In genomic region chr4:15455290-15455689, GRCh38 we compare ENCODE assay signal across 1 cellular context.
TF ChIP-seq lines count a peak whose summit lies in the region.

No MANE protein-coding gene starts in this region.

TF ChIP-seq in GM23338, 12 proteins besides CTCF, POLR2A, EP300 and RAD21 (continued from another document):
- TF ChIP-seq ZNF462 (CRISPR knock-in tag; IDR thresholded peaks at IDR 0.05) (no peak), CREB1 (CRISPR knock-in tag; IDR thresholded peaks at IDR 0.05; ENCODE audit: low read depth) (no peak), JUNB (IDR thresholded peaks at IDR 0.05; ENCODE audit: unreplicated experiment) (no peak), STAT1 (IDR thresholded peaks at IDR 0.05; ENCODE audit: unreplicated experiment) (no peak), NANOG (IDR thresholded peaks at IDR 0.05; ENCODE audit: borderline replicate concordance) (no peak), EZH2 (IDR thresholded peaks at IDR 0.05; ENCODE audit: low read depth, unreplicated experiment) (no peak), ZNF114 (CRISPR knock-in tag; IDR thresholded peaks at IDR 0.05) (no peak)
TF ChIP-seq in GM23338: peak in this region for 0.
